ENCODE assay signal across 8 cellular contexts in the genomic region with DNA sequence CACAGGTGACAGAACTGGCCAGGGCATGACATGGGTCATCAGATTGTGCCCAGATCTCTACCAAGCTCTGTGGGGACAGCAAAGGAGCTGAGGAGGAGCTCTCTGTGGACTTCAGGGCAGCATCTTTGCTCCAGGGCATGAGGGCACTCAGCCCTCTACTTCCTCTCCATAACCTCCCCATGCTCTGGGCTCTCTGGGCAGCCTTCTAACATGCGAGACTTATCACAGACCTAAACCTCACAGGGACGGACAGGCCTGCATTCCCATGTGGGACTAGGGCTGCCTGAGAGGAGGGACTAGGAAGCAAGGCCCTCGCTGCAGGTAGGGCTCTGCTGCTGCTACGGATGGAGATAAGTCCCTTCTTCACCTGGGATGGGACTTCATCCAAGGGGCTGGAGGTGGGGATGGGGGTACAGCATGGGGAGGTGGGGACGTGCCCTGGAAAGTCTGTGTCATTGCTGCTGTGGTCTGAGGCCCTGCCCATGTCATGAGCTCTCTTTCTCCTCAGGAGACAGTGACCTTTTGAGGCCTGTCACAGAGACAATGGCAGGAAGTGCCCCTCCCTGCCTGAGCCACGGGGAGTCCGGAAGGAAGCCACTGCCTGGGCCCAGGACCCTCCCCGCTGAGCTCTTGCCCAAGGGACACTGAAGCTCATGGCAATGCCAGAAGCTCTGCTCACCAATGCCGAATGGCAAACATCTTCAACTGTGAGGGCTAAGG. TPM values are rescaled to one million over a fixed set of nuclear protein-coding genes. Genes with fewer than 3 reads are reported as not detected.
A peak's percentile ranks its signal among the peaks of the same experiment; 100 is the strongest.
DNase-seq lines count a peak whose midpoint lies in the region; ATAC-seq, FAIRE-seq and TF ChIP-seq lines count a peak whose summit lies in the region.

No MANE protein-coding gene starts in this region.

- H3K4me3 ChIP-seq in trophoblast cell (ENCODE audit: low read depth, low read length), result no peak overlapping the region
- no peak overlapping the region for H3K4me3 ChIP-seq in osteoblast (ENCODE audit: insufficient read depth, low read length)

- H3K18ac ChIP-seq in trophoblast cell (ENCODE audit: low read length), result no peak overlapping the region

- H4K8ac ChIP-seq in trophoblast cell (ENCODE audit: low read depth, low read length), result no peak overlapping the region

- peak overlapping the region; percentile 53 for H2AK5ac ChIP-seq in trophoblast cell (ENCODE audit: low read length)

- peaks cover 17 to 18% of the 10 kb centered on the region in 2 experiments for H3K4me1 ChIP-seq in trophoblast cell (ENCODE audit: control insufficient read depth in 1 of 2, insufficient read depth in 2 of 2, low read length in 2 of 2)
- H3K4me1 ChIP-seq in osteoblast (ENCODE audit: insufficient read depth, low read length), result peaks cover 3% of the 10 kb centered on the region

- FAIRE-seq in GM18507 (lab: Jason Lieb, UNC), result peak; percentile 41

- H2BK12ac ChIP-seq in trophoblast cell (ENCODE audit: low read length), result peak overlapping the region; percentile 51

- no peak overlapping the region for H2BK120ac ChIP-seq in trophoblast cell (ENCODE audit: insufficient read depth, low read length, poor library complexity)

- H2AFZ ChIP-seq in trophoblast cell (ENCODE audit: insufficient read depth, low read length, poor library complexity), result no peak overlapping the region
- no peak overlapping the region for H2AFZ ChIP-seq in osteoblast (ENCODE audit: low read length)

- no peaks in the 10 kb centered on the region for H3K36me3 Mint-ChIP-seq in activated naive CD8-positive, alpha-beta T cell

- no peaks in the 10 kb centered on the region for H3K27me3 Mint-ChIP-seq in activated naive CD8-positive, alpha-beta T cell

- no CpG with 5 or more reads among the region's 9 CpGs for WGBS in trophoblast cell (ENCODE audit: extremely low coverage, insufficient coverage, insufficient read length)

- H3K9me3 ChIP-seq in trophoblast cell (ENCODE audit: insufficient read depth, low read depth, low read length) (no peaks in the 10 kb centered on the region), osteoblast (ENCODE audit: low read depth, low read length) (no peaks in the 10 kb centered on the region)

- H3K79me1 ChIP-seq in trophoblast cell (ENCODE audit: low read length), result peaks cover 3% of the 10 kb centered on the region

- no peak overlapping the region for H4K12ac ChIP-seq in trophoblast cell (ENCODE audit: low read depth, low read length)

- no peak overlapping the region for H3K4me2 ChIP-seq in trophoblast cell (ENCODE audit: low read length)
- H3K4me2 ChIP-seq in osteoblast (ENCODE audit: insufficient read depth, low read length), result no peak overlapping the region

- no peak overlapping the region for H3K9ac ChIP-seq in trophoblast cell (ENCODE audit: low read length)

- H3K27ac ChIP-seq in trophoblast cell (ENCODE audit: low read depth, low read length) (no peak overlapping the region), osteoblast (ENCODE audit: low read depth, low read length) (no peak overlapping the region)

- no peak for ATAC-seq in HG03280 (IDR thresholded peaks at IDR 0.05; ENCODE audit: unreplicated experiment)

- H4K91ac ChIP-seq in trophoblast cell (ENCODE audit: low read depth, low read length), result peak overlapping the region; percentile 2

- no peak overlapping the region for H3K23ac ChIP-seq in trophoblast cell (ENCODE audit: low read length)

- DNase-seq in GM18507 (ENCODE audit: extremely low spot score, insufficient read length, low read depth) (peak; percentile 28), SW480 (ENCODE audit: low spot score) (peak; percentile 66), trophoblast cell (no peak), osteoblast (ENCODE audit: insufficient read length, low spot score, missing footprints) (no peak), GM19240 (ENCODE audit: insufficient read length, low spot score) (no peak), iPS-NIHi7 (ENCODE audit: extremely low spot score) (no peak)

- no peak overlapping the region for H3K4ac ChIP-seq in trophoblast cell (ENCODE audit: low read depth, low read length)

- TF ChIP-seq CTCF in osteoblast (IDR thresholded peaks at IDR 0.05; ENCODE audit: extremely low read depth, low read depth, low read length), result no peak

- H3K36me3 ChIP-seq in trophoblast cell (ENCODE audit: control insufficient read depth in 1 of 2, insufficient read depth in 2 of 2, low read length in 2 of 2), result no peaks in the 10 kb centered on the region
- no peaks in the 10 kb centered on the region for H3K36me3 ChIP-seq in osteoblast (ENCODE audit: insufficient read depth, low read length)

- peak overlapping the region; percentile 63 for H3K4me3 Mint-ChIP-seq in activated naive CD8-positive, alpha-beta T cell

- H3K14ac ChIP-seq in trophoblast cell (ENCODE audit: low read length), result no peak overlapping the region

- no peak overlapping the region for H2BK5ac ChIP-seq in trophoblast cell (ENCODE audit: low read depth, low read length, poor library complexity)

- peaks cover 24% of the 10 kb centered on the region for H4K20me1 ChIP-seq in osteoblast (ENCODE audit: insufficient read depth, low read length)

- no peaks in the 10 kb centered on the region for H3K9me3 Mint-ChIP-seq in activated naive CD8-positive, alpha-beta T cell (ENCODE audit: low read depth)

- H3K79me2 ChIP-seq in trophoblast cell (ENCODE audit: control insufficient read depth, insufficient read depth, low read length, poor library complexity) (peaks cover 1% of the 10 kb centered on the region), osteoblast (ENCODE audit: insufficient read depth, low read length) (peaks cover 7% of the 10 kb centered on the region)

- peaks cover 56% of the 10 kb centered on the region for H3K4me1 Mint-ChIP-seq in activated naive CD8-positive, alpha-beta T cell (ENCODE audit: low read depth)

- H3K27me3 ChIP-seq in trophoblast cell (ENCODE audit: insufficient read depth, low read length) (no peaks in the 10 kb centered on the region), osteoblast (ENCODE audit: insufficient read depth, low read length) (no peaks in the 10 kb centered on the region)

- H3K27ac Mint-ChIP-seq in activated naive CD8-positive, alpha-beta T cell, result peak overlapping the region; percentile 94

RNA-seq across cellular contexts. Expression of a gene that starts 44.1 kb away (rescaled TPM):
- polyA plus RNA-seq in trophoblast cell (2013), result 4.4 and 4.5 TPM in 2 replicates
- 3.3 and 6.5 TPM in 2 replicates for total RNA-seq in osteoblast

Comparison
In these comparisons a context has a peak if more than half of its experiments do, and no peak if none do; other contexts are left out.
1. DNase-seq: peak in GM18507 (single experiment) and SW480 (single experiment); none in trophoblast cell (0 of 2), osteoblast (single experiment), GM19240 (single experiment) and iPS-NIHi7 (single experiment).